19 cellular contexts compared by ENCODE assay signal in the genomic region with DNA sequence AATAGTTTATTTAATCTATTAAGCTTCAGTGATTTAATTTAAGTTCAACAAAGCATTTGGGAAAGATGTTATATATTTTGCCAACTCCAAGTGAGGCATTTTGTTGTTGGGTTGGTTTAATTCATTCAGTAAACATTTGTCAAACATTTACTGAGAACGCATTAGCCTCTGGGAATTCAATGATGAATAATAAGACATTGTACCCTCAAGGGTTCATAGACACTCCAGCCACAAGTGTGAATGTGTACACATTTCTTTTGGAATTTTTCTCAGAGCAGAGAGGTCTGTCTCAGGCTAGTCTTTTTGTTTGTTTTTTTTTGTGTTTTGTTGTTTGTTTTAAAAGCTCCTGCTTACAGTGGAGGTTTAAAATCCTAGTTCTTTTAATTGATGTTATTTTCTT.
DNase-seq lines count a peak whose midpoint lies in the region; TF ChIP-seq lines count a peak whose summit lies in the region.
"Had no signal": no experiment of that assay in that cellular context is flagged by ENCODE, and none has a peak within 500 bp of the region (broad histone marks: within the 10 kb centered on the region; RNA-seq: fewer than 3 reads in every experiment).

No MANE protein-coding gene starts in this region.

- H3F3A ChIP-seq in PC-9 (ENCODE audit: insufficient read depth, low read depth): peaks cover under 1% of the 10 kb centered on the region; the same call in 1 of the 2 replicates

- no peak overlapping the region for H3K18ac ChIP-seq in H9 (ENCODE audit: insufficient read length, low read depth, low read length)

- no peaks in the 10 kb centered on the region for H3K9me2 ChIP-seq in PC-9 (ENCODE audit: insufficient read depth)

- no peak overlapping the region for H3K4ac ChIP-seq in H9 (ENCODE audit: low read depth, low read length)

- no peak overlapping the region for H3T11ph ChIP-seq in H9 (ENCODE audit: low read length)

- no peak overlapping the region for H3K23ac ChIP-seq in H9 (ENCODE audit: insufficient read length, low read depth, low read length)

- H3K27me3 Mint-ChIP-seq in H9 (ENCODE audit: low read depth) (no peaks in the 10 kb centered on the region), neural crest cell (ENCODE audit: low read depth) (no peaks in the 10 kb centered on the region)

- H4K91ac ChIP-seq in H9 (ENCODE audit: insufficient read length, low read depth, low read length): no peak overlapping the region

- H3K27ac ChIP-seq in H9 (ENCODE audit: insufficient read length, low read depth, low read length) (no peak overlapping the region), PC-9 (peak overlapping the region; percentile 19; the same call in 1 of the 2 replicates), substantia nigra (ENCODE audit: low read depth, low read length, poor library complexity, severe bottlenecking) (no peak overlapping the region), transverse colon (peak overlapping the region in 2 of 4 donors; percentile 0 to 96)
- H3K27ac ChIP-seq: BLaER1 treated with 17β-estradiol and CSF1 and Interleukin-3, amounts not matched to agents 10 nM and 100 nM had no signal

- peak overlapping the region in 2 of 3 experiments; percentile 40 to 51; a peak in 3 of 7 replicates for H3K27ac Mint-ChIP-seq in H9
- H3K27ac Mint-ChIP-seq in neural crest cell (ENCODE audit: unreplicated experiment): no peak overlapping the region
- H3K27ac Mint-ChIP-seq: GM23338 had no signal

- no peak overlapping the region for H4K5ac ChIP-seq in H9 (ENCODE audit: insufficient read length, low read depth, low read length)

- no peak for DNase-seq in H9
- DNase-seq in PC-9: no peak
- peak; percentile 36 for DNase-seq in fibroblast of villous mesenchyme (ENCODE audit: low read depth)
- DNase-seq in neural crest cell (ENCODE audit: low read depth, low spot score): no peak
- no peak for DNase-seq in DMS153 treated with DMSO at 0.1 percent for 48 hours (lab: John Stamatoyannopoulos, UW; ENCODE audit: unreplicated experiment)
- no peak for DNase-seq in cerebellar cortex (ENCODE audit: low spot score)
- DNase-seq in substantia nigra (lab: John Stamatoyannopoulos, UW): no peak
- DNase-seq in transverse colon: no peak
- DNase-seq: DMS153, NCI-H1048, NCI-H1694, NCI-H2107, NCI-H446, NCI-H748 treated with DMSO at 0.1 percent for 48 hours, Peyer's patch, SHP77 had no signal

- H3K4me3 ChIP-seq in PC-9 (no peak overlapping the region), fibroblast of villous mesenchyme (ENCODE audit: low read depth, low read length) (no peak overlapping the region), transverse colon (no peak overlapping the region)
- H3K4me3 ChIP-seq: BLaER1 treated with 17β-estradiol and CSF1 and Interleukin-3, amounts not matched to agents 10 nM and 100 nM; GM23338; K562; Peyer's patch had no signal

- H3K9me3 Mint-ChIP-seq in H9 (no peaks in the 10 kb centered on the region), neural crest cell (no peaks in the 10 kb centered on the region)
- H3K9me3 Mint-ChIP-seq: GM23338 had no signal

- H3K9ac ChIP-seq in H9 (ENCODE audit: extremely low read depth, insufficient read length, low read length): no peak overlapping the region
- H3K9ac ChIP-seq: BLaER1 treated with 17β-estradiol and CSF1 and Interleukin-3, amounts not matched to agents 10 nM and 100 nM had no signal

- peaks cover 64 to 70% of the 10 kb centered on the region in 2 experiments for H3K4me1 Mint-ChIP-seq in H9
- peaks cover 85% of the 10 kb centered on the region for H3K4me1 Mint-ChIP-seq in neural crest cell

- H3K4me2 ChIP-seq in H9 (ENCODE audit: insufficient read depth, insufficient read length, low read length) (no peak overlapping the region), PC-9 (0 out of 2 replicates have a peak overlapping the region, but pooled peaks have one; percentile 2)
- H3K4me2 ChIP-seq: GM23338 had no signal

- WGBS in H9 (ENCODE audit: extremely low coverage, insufficient read length, low lambda C conversion rate): no CpG with 5 or more reads among the region's 1 CpG
- 56 to 70% methylated on average over 1 of the region's 1 CpG for WGBS in transverse colon (ENCODE audit: low coverage in 1 of 2), 2 donors

- H2BK15ac ChIP-seq in H9 (ENCODE audit: low read depth, low read length): no peak overlapping the region

- no peak for TF ChIP-seq POLR2A in transverse colon (IDR thresholded peaks at IDR 0.05)

- no peak overlapping the region for H3K14ac ChIP-seq in H9 (ENCODE audit: insufficient read depth, low read length)

- H3K23me2 ChIP-seq in H9 (ENCODE audit: insufficient read length, low read depth, low read length, poor library complexity, severe bottlenecking): peaks cover 8% of the 10 kb centered on the region

- intact Hi-C loops in PC-9 (cut with micrococcal nuclease; ENCODE audit: unreplicated experiment) (no loop called here), transverse colon (cut with DNase I; ENCODE audit: low total_unique reads) (no loop called here)

- BruUV-seq in PC-9 (replicated peaks; lab: Mats Ljungman, UMichigan): no TSS peak

- no peak overlapping the region for H2BK20ac ChIP-seq in H9 (ENCODE audit: low read depth, low read length, poor library complexity, severe bottlenecking)

- no peak for TF ChIP-seq CTCF in H9 (conservative IDR thresholded peaks at IDR 0.05)
- no peak for TF ChIP-seq CTCF in PC-9 (conservative IDR thresholded peaks at IDR 0.05)
- no peak for TF ChIP-seq CTCF in fibroblast of villous mesenchyme (IDR thresholded peaks at IDR 0.05; ENCODE audit: insufficient read depth, low read depth, low read length)
- no peak for TF ChIP-seq CTCF in neural crest cell (conservative IDR thresholded peaks at IDR 0.05)
- TF ChIP-seq CTCF in transverse colon (IDR thresholded peaks at IDR 0.05): no peak

- H2AK5ac ChIP-seq in H9 (ENCODE audit: insufficient read length, low read length): no peak overlapping the region

- H3K27me3 ChIP-seq in H9 (ENCODE audit: insufficient read depth, low read length): no peaks in the 10 kb centered on the region; the same call in 1 of the 2 replicates
- no peaks in the 10 kb centered on the region for H3K27me3 ChIP-seq in PC-9 (ENCODE audit: insufficient read depth, low read depth)
- H3K27me3 ChIP-seq in transverse colon: peaks cover 7% of the 10 kb centered on the region
- H3K27me3 ChIP-seq: Peyer's patch had no signal

- peaks cover 0 to 6% (median 3%) of the 10 kb centered on the region in 3 experiments; a peak in 1 of 7 replicates for H3K36me3 Mint-ChIP-seq in H9 (ENCODE audit: insufficient read depth in 1 of 3, low read depth in 3 of 3)
- H3K36me3 Mint-ChIP-seq in neural crest cell (ENCODE audit: low read depth): no peaks in the 10 kb centered on the region

- H3K4me1 ChIP-seq in H9 (ENCODE audit: insufficient read depth, low read length) (peaks cover 34% of the 10 kb centered on the region), PC-9 (replicated peaks; ENCODE audit: insufficient read depth) (peaks cover 33% of the 10 kb centered on the region), transverse colon (peaks cover 6 to 55% (median 20%) of the 10 kb centered on the region in 4 donors)

- in situ Hi-C loops in transverse colon (cut with MboI; ENCODE audit: low pct_ligation_motif_present in 1 of 4, low pct_unique_long_range_greater_than_20kb in 1 of 4, low sequenced_read_pairs in 3 of 4): no loop called here

- no peak for TF ChIP-seq EP300 in transverse colon (IDR thresholded peaks at IDR 0.05; ENCODE audit: low read depth)

- H3K79me1 ChIP-seq in H9 (ENCODE audit: insufficient read depth, low read depth, low read length, poor library complexity, severe bottlenecking): peaks cover 10% of the 10 kb centered on the region

- no peak overlapping the region for H2BK12ac ChIP-seq in H9 (ENCODE audit: insufficient read length, low read depth, low read length)

- H3K79me2 ChIP-seq in H9 (ENCODE audit: insufficient read depth, low read length) (peaks cover 34% of the 10 kb centered on the region; the same call in 1 of the 2 replicates), PC-9 (ENCODE audit: low read depth) (peaks cover 96% of the 10 kb centered on the region)

- H3K36me3 ChIP-seq in PC-9 (ENCODE audit: low read depth) (0 out of 2 replicates have a peak, but pooled peaks cover 2% of the 10 kb centered on the region), transverse colon (no peaks in the 10 kb centered on the region)
- H3K36me3 ChIP-seq: Peyer's patch had no signal

- H4K8ac ChIP-seq in H9 (replicated peaks; ENCODE audit: insufficient read length, low read depth, low read length): no peak overlapping the region

- H3K4me3 Mint-ChIP-seq in H9 (no peak overlapping the region), neural crest cell (peak overlapping the region; percentile 58)
- H3K4me3 Mint-ChIP-seq: GM23338 had no signal

- CTCF ChIA-PET in PC-9 (lab: Charles Lee): no interaction called here

- no peak overlapping the region for H3K56ac ChIP-seq in H9 (ENCODE audit: insufficient read length, low read depth, low read length)

- H2AFZ ChIP-seq in H9 (ENCODE audit: low read length): no peak overlapping the region
- H2AFZ ChIP-seq in PC-9: no peak overlapping the region
- H2AFZ ChIP-seq: GM23338 had no signal

- H2BK5ac ChIP-seq in H9 (ENCODE audit: insufficient read length, low read length): no peak overlapping the region

- POLR2A ChIA-PET in PC-9 (lab: Charles Lee; ENCODE audit: unreplicated experiment): no interaction called here

- H2BK120ac ChIP-seq in H9 (ENCODE audit: low read depth, low read length, poor library complexity, severe bottlenecking): no peak overlapping the region

- H4K20me1 ChIP-seq in H9 (ENCODE audit: control insufficient read depth, insufficient read depth, insufficient read length) (no peaks in the 10 kb centered on the region), PC-9 (ENCODE audit: insufficient read depth) (no peaks in the 10 kb centered on the region)

- no peaks in the 10 kb centered on the region for H3K9me3 ChIP-seq in H9 (ENCODE audit: control insufficient read depth, low read depth, low read length)
- H3K9me3 ChIP-seq in PC-9 (ENCODE audit: insufficient read depth, low read depth): no peaks in the 10 kb centered on the region
- H3K9me3 ChIP-seq in transverse colon: no peaks in the 10 kb centered on the region
- H3K9me3 ChIP-seq: BLaER1 treated with 17β-estradiol and CSF1 and Interleukin-3, amounts not matched to agents 10 nM and 100 nM; Peyer's patch had no signal
